Comparison of ENCODE assay signal across 1 cellular context in genomic region chr2:172446524-172447063, GRCh38.
TF ChIP-seq lines count a peak whose summit lies in the region.

No MANE protein-coding gene starts in this region.

TF ChIP-seq in endothelial cell of umbilical vein, 7 proteins besides CTCF, POLR2A, EP300 and RAD21 (continued from another document):
- TF ChIP-seq GATA2 (IDR thresholded peaks at IDR 0.05; ENCODE audit: insufficient read depth, insufficient read length, low read depth, low read length) (no peak), JUN (IDR thresholded peaks at IDR 0.05; ENCODE audit: borderline replicate concordance, insufficient read depth, insufficient read length, low read depth) (no peak), POLR2AphosphoS5 (IDR thresholded peaks at IDR 0.05; ENCODE audit: insufficient read depth, low read depth, low read length) (peak; percentile 37)
